ENCODE assay signal across 11 cellular contexts in genomic region chr11:122097419-122098001, GRCh38. TPM values are rescaled to one million over a fixed set of nuclear protein-coding genes. Genes with fewer than 3 reads are reported as not detected.
DNase-seq lines count a peak whose midpoint lies in the region; ATAC-seq, FAIRE-seq and TF ChIP-seq lines count a peak whose summit lies in the region.
"Had no signal": no experiment of that assay in that cellular context is flagged by ENCODE, and none has a peak within 500 bp of the region (broad histone marks: within the 10 kb centered on the region; RNA-seq: fewer than 3 reads in every experiment).

No MANE protein-coding gene starts in this region.

- H3K4me3 ChIP-seq in RWPE2 (ENCODE audit: severe bottlenecking), result no peak overlapping the region
- H3K4me3 ChIP-seq in fibroblast of the aortic adventitia (ENCODE audit: low read depth, low read length), result peak overlapping the region; percentile 64

- no peak for FAIRE-seq in GM12891 (lab: Jason Lieb, UNC)
- FAIRE-seq: RCC 7860 had no signal

- H3K36me3 ChIP-seq in ES-I3 (ENCODE audit: insufficient read depth, low read length), result no peaks in the 10 kb centered on the region
- H3K36me3 ChIP-seq in RWPE2 (ENCODE audit: low read depth), result peaks cover 91% of the 10 kb centered on the region

- ATAC-seq in RWPE2 (ENCODE audit: low read depth) (peak; percentile 54; the same call in 2 of the 3 replicates), sciatic nerve (peak; percentile 7), HG02588 (IDR thresholded peaks at IDR 0.05; ENCODE audit: unreplicated experiment) (no peak)

- no peaks in the 10 kb centered on the region for H3K27me3 ChIP-seq in RWPE2 (ENCODE audit: insufficient read depth, poor library complexity, severe bottlenecking)

- H3K9me3 ChIP-seq in ES-I3 (ENCODE audit: control insufficient read depth, insufficient read depth, low read length) (no peaks in the 10 kb centered on the region), RWPE2 (ENCODE audit: severe bottlenecking) (no peaks in the 10 kb centered on the region)

- peaks cover 12% of the 10 kb centered on the region for H3K4me1 ChIP-seq in ES-I3 (ENCODE audit: insufficient read depth, low read length)
- H3K4me1 ChIP-seq in RWPE2 (ENCODE audit: insufficient read depth, poor library complexity, severe bottlenecking), result peaks cover 24% of the 10 kb centered on the region

- H3K9ac ChIP-seq in ES-I3 (ENCODE audit: low read depth, low read length), result peak overlapping the region; percentile 33

- TF ChIP-seq POLR2A in GM12891 (IDR thresholded peaks at IDR 0.05; ENCODE audit: low read depth, low read length), result no peak

- DNase-seq in RWPE2 (ENCODE audit: low spot score), result no peak
- peak; percentile 79 for DNase-seq in fibroblast of the aortic adventitia (ENCODE audit: low read depth)
- no peak for DNase-seq in sciatic nerve (ENCODE audit: low spot score)
- DNase-seq in activated CD4-positive, alpha-beta T cell treated with anti-CD3 and anti-CD28 coated beads for 48 hours, result no peak
- no peak for DNase-seq in GM12891 (ENCODE audit: insufficient read length, low spot score)
- no peak for DNase-seq in mesenteric fat pad (ENCODE audit: low spot score)
- DNase-seq: activated T-cell treated with anti-CD3 and anti-CD28 coated beads, Interleukin-2, amount 50 U/mL, for 1 hour; GDM1 had no signal

- peak overlapping the region; percentile 52 for H3K27ac ChIP-seq in RWPE2 (ENCODE audit: poor library complexity, severe bottlenecking)

- TF ChIP-seq CTCF in RWPE2 (IDR thresholded peaks at IDR 0.05; ENCODE audit: poor library complexity, severe bottlenecking) (no peak), fibroblast of the aortic adventitia (IDR thresholded peaks at IDR 0.05; ENCODE audit: insufficient read depth, low read length) (no peak)

- intact Hi-C loops in sciatic nerve (cut with DNase I), result loop anchor here (10.0 kb wide), 1 partner anchor 73 kb away; no protein-coding TSS in a partner anchor

TF ChIP-seq in GM12891, 5 proteins besides CTCF, POLR2A, EP300 and RAD21:
- TF ChIP-seq TAF1 (IDR thresholded peaks at IDR 0.05; ENCODE audit: low read depth, low read length) (no peak), POU2F2 (IDR thresholded peaks at IDR 0.05; ENCODE audit: low read depth, low read length) (no peak), PAX5 (IDR thresholded peaks at IDR 0.05; ENCODE audit: insufficient read depth, low read length, severe bottlenecking) (no peak), POLR2AphosphoS5 (IDR thresholded peaks at IDR 0.05; ENCODE audit: low read depth, low read length) (no peak), SPI1 (IDR thresholded peaks at IDR 0.05; ENCODE audit: low read depth, low read length) (no peak)

RNA-seq across cellular contexts. Expression of gene BLID, which starts 18.5 kb away (rescaled TPM):
- total RNA-seq in fibroblast of the aortic adventitia (ENCODE audit: low replicate concordance) (2.1 and 30.6 TPM in 2 replicates), sciatic nerve (9.3 TPM), mesenteric fat pad (0.67 TPM)
- not detected for polyA plus RNA-seq in GM12891 (2012; ENCODE audit: low read depth, missing spikeins)
